ENCODE assay signal across 1 cellular context in the genomic region with DNA sequence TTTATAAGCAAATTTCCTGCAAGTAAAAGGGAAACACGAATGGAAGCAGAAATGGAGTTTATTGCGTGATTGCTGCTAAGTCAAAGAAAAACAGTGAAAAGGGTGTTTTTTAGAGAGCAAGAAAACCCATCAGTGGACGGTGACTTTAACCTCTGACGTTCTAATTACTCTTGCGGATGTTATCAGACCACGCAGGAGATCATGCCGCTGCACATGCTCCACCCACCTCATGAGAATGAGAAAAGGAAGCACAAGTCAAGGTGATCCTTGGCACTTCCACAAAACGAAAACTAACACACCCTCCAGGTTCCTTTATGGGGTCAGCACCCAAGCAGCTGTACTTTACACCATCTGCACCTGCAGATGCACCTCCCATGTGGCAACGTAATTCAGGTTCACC.
TF ChIP-seq lines count a peak whose summit lies in the region.

No MANE protein-coding gene starts in this region.

TF ChIP-seq in K562, 482 proteins besides CTCF, POLR2A, EP300 and RAD21 (continued from another document and continues in another):
- TF ChIP-seq, protein P1, sequence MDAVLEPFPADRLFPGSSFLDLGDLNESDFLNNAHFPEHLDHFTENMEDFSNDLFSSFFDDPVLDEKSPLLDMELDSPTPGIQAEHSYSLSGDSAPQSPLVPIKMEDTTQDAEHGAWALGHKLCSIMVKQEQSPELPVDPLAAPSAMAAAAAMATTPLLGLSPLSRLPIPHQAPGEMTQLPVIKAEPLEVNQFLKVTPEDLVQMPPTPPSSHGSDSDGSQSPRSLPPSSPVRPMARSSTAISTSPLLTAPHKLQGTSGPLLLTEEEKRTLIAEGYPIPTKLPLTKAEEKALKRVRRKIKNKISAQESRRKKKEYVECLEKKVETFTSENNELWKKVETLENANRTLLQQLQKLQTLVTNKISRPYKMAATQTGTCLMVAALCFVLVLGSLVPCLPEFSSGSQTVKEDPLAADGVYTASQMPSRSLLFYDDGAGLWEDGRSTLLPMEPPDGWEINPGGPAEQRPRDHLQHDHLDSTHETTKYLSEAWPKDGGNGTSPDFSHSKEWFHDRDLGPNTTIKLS (IDR thresholded peaks at IDR 0.05; ENCODE audit: borderline replicate concordance, low read depth) = no peak
- TF ChIP-seq ATF1 (CRISPR knock-in tag; IDR thresholded peaks at IDR 0.05) = no peak
- TF ChIP-seq ATF1 (tag; IDR thresholded peaks at IDR 0.05) = peak; percentile 56
- TF ChIP-seq MCM3 (IDR thresholded peaks at IDR 0.05) = no peak
- no peak for TF ChIP-seq ZNF778 (CRISPR knock-in tag; IDR thresholded peaks at IDR 0.05)
- no peak for TF ChIP-seq HIVEP1 (CRISPR knock-in tag; IDR thresholded peaks at IDR 0.05)
- TF ChIP-seq ELF2 (CRISPR knock-in tag; IDR thresholded peaks at IDR 0.05) = no peak
- TF ChIP-seq GABPB2 (CRISPR knock-in tag; conservative IDR thresholded peaks at IDR 0.05) = no peak
- TF ChIP-seq SPI1 (IDR thresholded peaks at IDR 0.05; ENCODE audit: borderline replicate concordance, low read depth, low read length) = peak; percentile 51; the same call in 1 of the 2 replicates
- TF ChIP-seq FOXA3 (CRISPR knock-in tag; conservative IDR thresholded peaks at IDR 0.05 in 1 of 2, IDR thresholded peaks at IDR 0.05 in 1 of 2) = no peak
- TF ChIP-seq MYC (IDR thresholded peaks at IDR 0.05; ENCODE audit: low read depth, low read length) = peak; percentile 47; the same call in 1 of the 2 replicates
- TF ChIP-seq MYC (CRISPR knock-in tag; IDR thresholded peaks at IDR 0.05; ENCODE audit: borderline replicate concordance, low read depth) = no peak
- TF ChIP-seq SETDB1 (IDR thresholded peaks at IDR 0.05; ENCODE audit: low read length) = no peak
- TF ChIP-seq, protein P2, sequence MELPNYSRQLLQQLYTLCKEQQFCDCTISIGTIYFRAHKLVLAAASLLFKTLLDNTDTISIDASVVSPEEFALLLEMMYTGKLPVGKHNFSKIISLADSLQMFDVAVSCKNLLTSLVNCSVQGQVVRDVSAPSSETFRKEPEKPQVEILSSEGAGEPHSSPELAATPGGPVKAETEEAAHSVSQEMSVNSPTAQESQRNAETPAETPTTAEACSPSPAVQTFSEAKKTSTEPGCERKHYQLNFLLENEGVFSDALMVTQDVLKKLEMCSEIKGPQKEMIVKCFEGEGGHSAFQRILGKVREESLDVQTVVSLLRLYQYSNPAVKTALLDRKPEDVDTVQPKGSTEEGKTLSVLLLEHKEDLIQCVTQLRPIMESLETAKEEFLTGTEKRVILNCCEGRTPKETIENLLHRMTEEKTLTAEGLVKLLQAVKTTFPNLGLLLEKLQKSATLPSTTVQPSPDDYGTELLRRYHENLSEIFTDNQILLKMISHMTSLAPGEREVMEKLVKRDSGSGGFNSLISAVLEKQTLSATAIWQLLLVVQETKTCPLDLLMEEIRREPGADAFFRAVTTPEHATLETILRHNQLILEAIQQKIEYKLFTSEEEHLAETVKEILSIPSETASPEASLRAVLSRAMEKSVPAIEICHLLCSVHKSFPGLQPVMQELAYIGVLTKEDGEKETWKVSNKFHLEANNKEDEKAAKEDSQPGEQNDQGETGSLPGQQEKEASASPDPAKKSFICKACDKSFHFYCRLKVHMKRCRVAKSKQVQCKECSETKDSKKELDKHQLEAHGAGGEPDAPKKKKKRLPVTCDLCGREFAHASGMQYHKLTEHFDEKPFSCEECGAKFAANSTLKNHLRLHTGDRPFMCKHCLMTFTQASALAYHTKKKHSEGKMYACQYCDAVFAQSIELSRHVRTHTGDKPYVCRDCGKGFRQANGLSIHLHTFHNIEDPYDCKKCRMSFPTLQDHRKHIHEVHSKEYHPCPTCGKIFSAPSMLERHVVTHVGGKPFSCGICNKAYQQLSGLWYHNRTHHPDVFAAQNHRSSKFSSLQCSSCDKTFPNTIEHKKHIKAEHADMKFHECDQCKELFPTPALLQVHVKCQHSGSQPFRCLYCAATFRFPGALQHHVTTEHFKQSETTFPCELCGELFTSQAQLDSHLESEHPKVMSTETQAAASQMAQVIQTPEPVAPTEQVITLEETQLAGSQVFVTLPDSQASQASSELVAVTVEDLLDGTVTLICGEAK (IDR thresholded peaks at IDR 0.05) = no peak
- TF ChIP-seq, protein P2 (CRISPR knock-in tag; IDR thresholded peaks at IDR 0.05) = no peak
- no peak for TF ChIP-seq ZNF324 (CRISPR knock-in tag; IDR thresholded peaks at IDR 0.05)
- TF ChIP-seq MXI1 (IDR thresholded peaks at IDR 0.05; ENCODE audit: low read depth, low read length) = no peak
- peak; percentile 23; the same call in 1 of the 2 replicates for TF ChIP-seq DPF2 (IDR thresholded peaks at IDR 0.05)
- no peak for TF ChIP-seq JUND (IDR thresholded peaks at IDR 0.05; ENCODE audit: borderline replicate concordance, low read depth, low read length)
- peak; percentile 26; the same call in 1 of the 3 replicates for TF ChIP-seq JUND (tag; IDR thresholded peaks at IDR 0.05; ENCODE audit: borderline replicate concordance, low read depth, low read length)
- TF ChIP-seq TRIM25 (IDR thresholded peaks at IDR 0.05; ENCODE audit: borderline replicate concordance) = no peak
- TF ChIP-seq ZSCAN32 (CRISPR knock-in tag; IDR thresholded peaks at IDR 0.05) = no peak
- peak; percentile 34; the same call in 1 of the 2 replicates for TF ChIP-seq CTBP1 (IDR thresholded peaks at IDR 0.05; ENCODE audit: borderline replicate concordance)
- no peak for TF ChIP-seq FIP1L1 (IDR thresholded peaks at IDR 0.05; ENCODE audit: low read depth, low read length, poor library complexity, severe bottlenecking)
- no peak for TF ChIP-seq ZNF253 (CRISPR knock-in tag; conservative IDR thresholded peaks at IDR 0.05)
- TF ChIP-seq, protein P3, sequence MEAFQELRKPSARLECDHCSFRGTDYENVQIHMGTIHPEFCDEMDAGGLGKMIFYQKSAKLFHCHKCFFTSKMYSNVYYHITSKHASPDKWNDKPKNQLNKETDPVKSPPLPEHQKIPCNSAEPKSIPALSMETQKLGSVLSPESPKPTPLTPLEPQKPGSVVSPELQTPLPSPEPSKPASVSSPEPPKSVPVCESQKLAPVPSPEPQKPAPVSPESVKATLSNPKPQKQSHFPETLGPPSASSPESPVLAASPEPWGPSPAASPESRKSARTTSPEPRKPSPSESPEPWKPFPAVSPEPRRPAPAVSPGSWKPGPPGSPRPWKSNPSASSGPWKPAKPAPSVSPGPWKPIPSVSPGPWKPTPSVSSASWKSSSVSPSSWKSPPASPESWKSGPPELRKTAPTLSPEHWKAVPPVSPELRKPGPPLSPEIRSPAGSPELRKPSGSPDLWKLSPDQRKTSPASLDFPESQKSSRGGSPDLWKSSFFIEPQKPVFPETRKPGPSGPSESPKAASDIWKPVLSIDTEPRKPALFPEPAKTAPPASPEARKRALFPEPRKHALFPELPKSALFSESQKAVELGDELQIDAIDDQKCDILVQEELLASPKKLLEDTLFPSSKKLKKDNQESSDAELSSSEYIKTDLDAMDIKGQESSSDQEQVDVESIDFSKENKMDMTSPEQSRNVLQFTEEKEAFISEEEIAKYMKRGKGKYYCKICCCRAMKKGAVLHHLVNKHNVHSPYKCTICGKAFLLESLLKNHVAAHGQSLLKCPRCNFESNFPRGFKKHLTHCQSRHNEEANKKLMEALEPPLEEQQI (IDR thresholded peaks at IDR 0.05) = no peak
- TF ChIP-seq SIX5 (IDR thresholded peaks at IDR 0.05; ENCODE audit: borderline replicate concordance in 1 of 2, insufficient read depth in 1 of 2, low read depth in 1 of 2, low read length in 2 of 2) = no peak
- TF ChIP-seq TGIF2 (CRISPR knock-in tag; IDR thresholded peaks at IDR 0.05) = no peak
- no peak for TF ChIP-seq ZBTB5 (IDR thresholded peaks at IDR 0.05)
- no peak for TF ChIP-seq RFX7 (CRISPR knock-in tag; IDR thresholded peaks at IDR 0.05)
- TF ChIP-seq CBFA2T2 (conservative IDR thresholded peaks at IDR 0.05) = no peak
- TF ChIP-seq ZNF384 (IDR thresholded peaks at IDR 0.05; ENCODE audit: low read depth, low read length) = no peak
- TF ChIP-seq ZBTB34 (CRISPR knock-in tag; IDR thresholded peaks at IDR 0.05) = no peak
- TF ChIP-seq NRF1 (conservative IDR thresholded peaks at IDR 0.05 in 1 of 2, IDR thresholded peaks at IDR 0.05 in 1 of 2) = peak; percentile 81 to 85
- TF ChIP-seq NR2C1 (IDR thresholded peaks at IDR 0.05) = no peak
- TF ChIP-seq NR2C1 (tag; IDR thresholded peaks at IDR 0.05) = 0 out of 2 replicates have a peak, but pooled peaks have one; percentile 26
- TF ChIP-seq POU5F1 (IDR thresholded peaks at IDR 0.05; ENCODE audit: borderline replicate concordance, low read depth, low read length, partially characterized antibody) = no peak
- no peak for TF ChIP-seq LCOR (CRISPR knock-in tag; IDR thresholded peaks at IDR 0.05)
